1 cellular context compared by ENCODE assay signal in the genomic region with DNA sequence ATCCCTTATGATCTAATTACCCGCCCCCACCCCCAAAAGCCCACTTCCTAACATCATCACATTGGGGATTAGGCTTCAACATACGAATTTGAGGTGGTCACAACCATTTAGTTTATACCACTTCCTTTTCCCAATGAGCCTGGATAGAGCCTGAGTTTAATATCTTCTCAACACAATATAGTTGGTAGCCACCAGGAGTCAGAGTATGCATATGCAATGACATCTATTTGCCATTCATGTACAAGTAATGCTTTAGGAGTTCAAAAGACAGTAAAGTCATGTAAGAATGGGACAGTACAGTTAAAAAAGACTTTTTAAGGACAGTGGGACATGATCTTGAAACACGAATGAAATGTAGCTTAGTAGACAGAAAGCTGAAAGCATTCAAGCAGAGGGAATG.
TF ChIP-seq lines count a peak whose summit lies in the region.

No MANE protein-coding gene starts in this region.

TF ChIP-seq in A549, 52 proteins besides CTCF, POLR2A, EP300 and RAD21 (continued from another document):
- TF ChIP-seq, protein P1, sequence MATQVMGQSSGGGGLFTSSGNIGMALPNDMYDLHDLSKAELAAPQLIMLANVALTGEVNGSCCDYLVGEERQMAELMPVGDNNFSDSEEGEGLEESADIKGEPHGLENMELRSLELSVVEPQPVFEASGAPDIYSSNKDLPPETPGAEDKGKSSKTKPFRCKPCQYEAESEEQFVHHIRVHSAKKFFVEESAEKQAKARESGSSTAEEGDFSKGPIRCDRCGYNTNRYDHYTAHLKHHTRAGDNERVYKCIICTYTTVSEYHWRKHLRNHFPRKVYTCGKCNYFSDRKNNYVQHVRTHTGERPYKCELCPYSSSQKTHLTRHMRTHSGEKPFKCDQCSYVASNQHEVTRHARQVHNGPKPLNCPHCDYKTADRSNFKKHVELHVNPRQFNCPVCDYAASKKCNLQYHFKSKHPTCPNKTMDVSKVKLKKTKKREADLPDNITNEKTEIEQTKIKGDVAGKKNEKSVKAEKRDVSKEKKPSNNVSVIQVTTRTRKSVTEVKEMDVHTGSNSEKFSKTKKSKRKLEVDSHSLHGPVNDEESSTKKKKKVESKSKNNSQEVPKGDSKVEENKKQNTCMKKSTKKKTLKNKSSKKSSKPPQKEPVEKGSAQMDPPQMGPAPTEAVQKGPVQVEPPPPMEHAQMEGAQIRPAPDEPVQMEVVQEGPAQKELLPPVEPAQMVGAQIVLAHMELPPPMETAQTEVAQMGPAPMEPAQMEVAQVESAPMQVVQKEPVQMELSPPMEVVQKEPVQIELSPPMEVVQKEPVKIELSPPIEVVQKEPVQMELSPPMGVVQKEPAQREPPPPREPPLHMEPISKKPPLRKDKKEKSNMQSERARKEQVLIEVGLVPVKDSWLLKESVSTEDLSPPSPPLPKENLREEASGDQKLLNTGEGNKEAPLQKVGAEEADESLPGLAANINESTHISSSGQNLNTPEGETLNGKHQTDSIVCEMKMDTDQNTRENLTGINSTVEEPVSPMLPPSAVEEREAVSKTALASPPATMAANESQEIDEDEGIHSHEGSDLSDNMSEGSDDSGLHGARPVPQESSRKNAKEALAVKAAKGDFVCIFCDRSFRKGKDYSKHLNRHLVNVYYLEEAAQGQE (IDR thresholded peaks at IDR 0.05) = no peak
